Comparison of ENCODE assay signal across 1 cellular context in genomic region chr11:46698597-46698996, GRCh38.
TF ChIP-seq lines count a peak whose summit lies in the region.

No MANE protein-coding gene starts in this region.

TF ChIP-seq in GM23338, 12 proteins besides CTCF, POLR2A, EP300 and RAD21 (continued from another document):
- TF ChIP-seq NANOG (IDR thresholded peaks at IDR 0.05; ENCODE audit: borderline replicate concordance), result no peak
- no peak for TF ChIP-seq JUNB (IDR thresholded peaks at IDR 0.05; ENCODE audit: unreplicated experiment)
- no peak for TF ChIP-seq ZNF331 (CRISPR knock-in tag; IDR thresholded peaks at IDR 0.05; ENCODE audit: low read depth)
- no peak for TF ChIP-seq ETS1 (IDR thresholded peaks at IDR 0.05)
- no peak for TF ChIP-seq STAT1 (IDR thresholded peaks at IDR 0.05; ENCODE audit: unreplicated experiment)
- TF ChIP-seq, protein P1, sequence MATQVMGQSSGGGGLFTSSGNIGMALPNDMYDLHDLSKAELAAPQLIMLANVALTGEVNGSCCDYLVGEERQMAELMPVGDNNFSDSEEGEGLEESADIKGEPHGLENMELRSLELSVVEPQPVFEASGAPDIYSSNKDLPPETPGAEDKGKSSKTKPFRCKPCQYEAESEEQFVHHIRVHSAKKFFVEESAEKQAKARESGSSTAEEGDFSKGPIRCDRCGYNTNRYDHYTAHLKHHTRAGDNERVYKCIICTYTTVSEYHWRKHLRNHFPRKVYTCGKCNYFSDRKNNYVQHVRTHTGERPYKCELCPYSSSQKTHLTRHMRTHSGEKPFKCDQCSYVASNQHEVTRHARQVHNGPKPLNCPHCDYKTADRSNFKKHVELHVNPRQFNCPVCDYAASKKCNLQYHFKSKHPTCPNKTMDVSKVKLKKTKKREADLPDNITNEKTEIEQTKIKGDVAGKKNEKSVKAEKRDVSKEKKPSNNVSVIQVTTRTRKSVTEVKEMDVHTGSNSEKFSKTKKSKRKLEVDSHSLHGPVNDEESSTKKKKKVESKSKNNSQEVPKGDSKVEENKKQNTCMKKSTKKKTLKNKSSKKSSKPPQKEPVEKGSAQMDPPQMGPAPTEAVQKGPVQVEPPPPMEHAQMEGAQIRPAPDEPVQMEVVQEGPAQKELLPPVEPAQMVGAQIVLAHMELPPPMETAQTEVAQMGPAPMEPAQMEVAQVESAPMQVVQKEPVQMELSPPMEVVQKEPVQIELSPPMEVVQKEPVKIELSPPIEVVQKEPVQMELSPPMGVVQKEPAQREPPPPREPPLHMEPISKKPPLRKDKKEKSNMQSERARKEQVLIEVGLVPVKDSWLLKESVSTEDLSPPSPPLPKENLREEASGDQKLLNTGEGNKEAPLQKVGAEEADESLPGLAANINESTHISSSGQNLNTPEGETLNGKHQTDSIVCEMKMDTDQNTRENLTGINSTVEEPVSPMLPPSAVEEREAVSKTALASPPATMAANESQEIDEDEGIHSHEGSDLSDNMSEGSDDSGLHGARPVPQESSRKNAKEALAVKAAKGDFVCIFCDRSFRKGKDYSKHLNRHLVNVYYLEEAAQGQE (IDR thresholded peaks at IDR 0.05; ENCODE audit: unreplicated experiment), result no peak
- no peak for TF ChIP-seq EZH2phosphoT487 (IDR thresholded peaks at IDR 0.05; ENCODE audit: unreplicated experiment)
- no peak for TF ChIP-seq EZH2 (IDR thresholded peaks at IDR 0.05; ENCODE audit: low read depth, unreplicated experiment)
- TF ChIP-seq ZNF114 (CRISPR knock-in tag; IDR thresholded peaks at IDR 0.05), result no peak
- TF ChIP-seq CREB1 (CRISPR knock-in tag; IDR thresholded peaks at IDR 0.05; ENCODE audit: low read depth), result no peak
TF ChIP-seq in GM23338: peak in this region for 0.
